8 cellular contexts compared by ENCODE assay signal in genomic region chr3:128153156-128154011, GRCh38. TPM values are rescaled to one million over a fixed set of nuclear protein-coding genes. Genes with fewer than 3 reads are reported as not detected.
A peak's percentile ranks its signal among the peaks of the same experiment; 100 is the strongest.
DNase-seq lines count a peak whose midpoint lies in the region; ATAC-seq and TF ChIP-seq lines count a peak whose summit lies in the region.

TSS of gene EEFSEC (plus strand) at chr3:128153481. CDS start at chr3:128153508, 27 bp downstream.

- peaks cover 21% of the 10 kb centered on the region for H3K36me3 ChIP-seq in NT2/D1 (ENCODE audit: insufficient read depth, insufficient read length, low read length)

- TF ChIP-seq CTCF in Calu3 (IDR thresholded peaks at IDR 0.05; ENCODE audit: unreplicated experiment) = no peak

- DNase-seq in Calu3 (peak; percentile 97), HT1080 (ENCODE audit: low read depth) (peak; percentile 70), NT2/D1 (ENCODE audit: low read depth, low spot score) (peak; percentile 57), midbrain (lab: John Stamatoyannopoulos, UW) (peak; percentile 72)
- peak; percentile 40 for DNase-seq in activated CD8-positive, alpha-beta memory T cell treated with anti-CD3 and anti-CD28 coated beads, Interleukin-2, amount 50 U/mL, for 1 hour (ENCODE audit: extremely low read depth)
- peak; percentile 77 to 79 for DNase-seq in stimulated activated CD8-positive, alpha-beta memory T cell treated with anti-CD3 and anti-CD28 coated beads, Interleukin-15, amount 100 ng/mL, for 48 hours (ENCODE audit: low read depth in 2 of 2)

- intact Hi-C loops in Calu3 (cut with micrococcal nuclease; ENCODE audit: unreplicated experiment) = loop anchor here (2.0 kb wide), 1 partner anchor 31 kb away; the partner anchor contains the start of gene RUVBL1

- H3K4me3 ChIP-seq in NT2/D1 (ENCODE audit: insufficient read length, low read depth) = peak within 1 kb of the TSS; percentile 99

- in situ Hi-C loops in endometrial microvascular endothelial cells (cut with HindIII; ENCODE audit: inconsistent ontology term, low pct_unique_long_range_greater_than_20kb, low sequenced_read_pairs) = no loop called here

- peaks cover 25% of the 10 kb centered on the region for H3K36me3 Mint-ChIP-seq in Calu3 (ENCODE audit: insufficient read depth, unreplicated experiment)

- H3K4me1 ChIP-seq in NT2/D1 (ENCODE audit: insufficient read depth, insufficient read length) = no peaks in the 10 kb centered on the region

- H3K9me3 ChIP-seq in NT2/D1 (ENCODE audit: insufficient read depth, low read length) = peaks cover 7% of the 10 kb centered on the region; the same call in 1 of the 2 replicates

- peak within 1 kb of the TSS; percentile 88 for H3K4me3 Mint-ChIP-seq in Calu3 (ENCODE audit: low read depth, unreplicated experiment)

- H3K27me3 ChIP-seq in NT2/D1 (ENCODE audit: insufficient read depth, insufficient read length) = no peaks in the 10 kb centered on the region

- peak within 1 kb of the TSS; percentile 95 for H3K9ac ChIP-seq in NT2/D1 (ENCODE audit: insufficient read length, low read depth)

- CTCF ChIA-PET in Calu3 (lab: Charles Lee) = interaction anchor here (0.6 to 1.8 kb wide), 5 partner anchors 20 to 1057 kb away, joined by 3 to 7 read pairs (median 3); no protein-coding TSS in a partner anchor

- BruUV-seq in Calu3 (replicated peaks; lab: Mats Ljungman, UMichigan) = no TSS peak

- peaks cover 8% of the 10 kb centered on the region for H3K9me3 Mint-ChIP-seq in Calu3 (ENCODE audit: low read depth, unreplicated experiment)

- H3K27me3 Mint-ChIP-seq in Calu3 (ENCODE audit: unreplicated experiment) = no peaks in the 10 kb centered on the region

- ATAC-seq in GM21367 (IDR thresholded peaks at IDR 0.05; ENCODE audit: unreplicated experiment) = peak; percentile 66

- peaks cover 24% of the 10 kb centered on the region for H3K4me1 Mint-ChIP-seq in Calu3 (ENCODE audit: low read depth, unreplicated experiment)

- peak within 1 kb of the TSS; percentile 85 for H3K27ac Mint-ChIP-seq in Calu3 (ENCODE audit: unreplicated experiment)

RNA-seq across cellular contexts. Expression of gene EEFSEC, which starts in this region (rescaled TPM):
- 37.7 and 38.9 TPM in 2 replicates for total RNA-seq in Calu3 (2022)
- total RNA-seq in HT1080 (2014; rRNA removed; shearing (Covaris generic)) = 8.6 and 12.3 TPM in 2 replicates
- 20.8 and 24.2 TPM in 2 replicates for polyA plus RNA-seq in HT1080 (2015; cell fraction: cytosol; rRNA removed)
- 21.5 and 24.9 TPM in 2 replicates for polyA plus RNA-seq in HT1080 (2015; cell fraction: nucleus; rRNA removed)
- 21.7 TPM for total RNA-seq in endometrial microvascular endothelial cells (ENCODE audit: inconsistent ontology term)

Comparison
In these comparisons a context has a peak if more than half of its experiments do, and no peak if none do; other contexts are left out.
1. Peak in every context shown above with its lines: DNase-seq, ATAC-seq and H3K4me3 ChIP-seq.
2. DNase-seq: peak in every context shown above with its lines; median percentile 97 in Calu3; 78 in stimulated activated CD8-positive, alpha-beta memory T cell treated with anti-CD3 and anti-CD28 coated beads, Interleukin-15, amount 100 ng/mL, for 48 hours; 72 in midbrain; 70 in HT1080; 57 in NT2/D1; 40 in activated CD8-positive, alpha-beta memory T cell treated with anti-CD3 and anti-CD28 coated beads, Interleukin-2, amount 50 U/mL, for 1 hour.